In genomic region chr12:110819646-110820045, GRCh38 we compare ENCODE assay signal across 9 cellular contexts. TPM values are rescaled to one million over a fixed set of nuclear protein-coding genes. Genes with fewer than 3 reads are reported as not detected.
"Had no signal": no experiment of that assay in that cellular context is flagged by ENCODE, and none has a peak within 500 bp of the region (broad histone marks: within the 10 kb centered on the region; RNA-seq: fewer than 3 reads in every experiment).

No MANE protein-coding gene starts in this region.

- ATAC-seq: GM23338, K562 had no signal

- DNase-seq: H9, HCEC 1CT, IMR-90 had no signal

- H3K4me3 ChIP-seq: GM23338, K562 had no signal

- FAIRE-seq: H1, H54, HTR-8/SVneo, K562 had no signal

RNA-seq across cellular contexts. Expression of gene CCDC63, which starts 27.1 kb away (rescaled TPM):
- total RNA-seq: GM23338, HT-29, IMR-90, K562 had no signal
- polyA plus RNA-seq: IMR-90, K562 had no signal
